In genomic region chr15:25053000-25053815, GRCh38 we compare ENCODE assay signal across 24 cellular contexts.
DNase-seq lines count a peak whose midpoint lies in the region; ATAC-seq, FAIRE-seq and TF ChIP-seq lines count a peak whose summit lies in the region.
"Had no signal": no experiment of that assay in that cellular context is flagged by ENCODE, and none has a peak within 500 bp of the region (broad histone marks: within the 10 kb centered on the region; RNA-seq: fewer than 3 reads in every experiment).

No MANE protein-coding gene starts in this region.

- H3K9me3 Mint-ChIP-seq in activated CD8-positive, alpha-beta memory T cell treated with anti-CD3 and anti-CD28 coated beads, Interleukin-2, amount 10 ng/mL, durations not matched to agents 7 days and 5 days (ENCODE audit: low read depth): peaks cover 63% of the 10 kb centered on the region

- H3K79me2 ChIP-seq in HepG2 (ENCODE audit: insufficient read depth, low read length): no peaks in the 10 kb centered on the region

- no peaks in the 10 kb centered on the region for H3K4me1 Mint-ChIP-seq in activated CD8-positive, alpha-beta memory T cell treated with anti-CD3 and anti-CD28 coated beads, Interleukin-2, amount 10 ng/mL, durations not matched to agents 7 days and 5 days
- H3K4me1 Mint-ChIP-seq: memory B cell; stimulated activated naive CD8-positive, alpha-beta T cell treated with anti-CD3 and anti-CD28 coated beads, Interleukin-15, amount 100 ng/mL, for 72 hours had no signal

- H3K9me3 ChIP-seq in HepG2 (ENCODE audit: low read length): peaks cover 100% of the 10 kb centered on the region
- peaks cover 89% of the 10 kb centered on the region for H3K9me3 ChIP-seq in A673 (ENCODE audit: low read depth, low read length, poor library complexity, severe bottlenecking)

- BruUV-seq in HepG2 (replicated peaks; lab: Mats Ljungman, UMichigan) (no TSS peak), A673 (replicated peaks; lab: Mats Ljungman, UMichigan) (no TSS peak)

- TF ChIP-seq EP300 in HepG2 (IDR thresholded peaks at IDR 0.05; ENCODE audit: low read depth in 2 of 2, low read length in 2 of 2): no peak
- TF ChIP-seq EP300 in HepG2 (CRISPR knock-in tag; IDR thresholded peaks at IDR 0.05; ENCODE audit: borderline replicate concordance): no peak

- in situ Hi-C loops in HepG2 (cut with HindIII; ENCODE audit: extremely low pct_ligation_motif_present, low pct_unique_long_range_greater_than_20kb): no loop called here

- no peak overlapping the region for H3K27ac ChIP-seq in HepG2 (ENCODE audit: extremely low read length, insufficient read depth, low read length)
- no peak overlapping the region for H3K27ac ChIP-seq in A673 (ENCODE audit: low read depth, low read length, poor library complexity, severe bottlenecking)
- H3K27ac ChIP-seq: RWPE1, uterus had no signal

- no peak for TF ChIP-seq POLR2A in HepG2 (IDR thresholded peaks at IDR 0.05; ENCODE audit: insufficient read depth in 1 of 2, low read depth in 2 of 2, low read length in 2 of 2)

- H3K27me3 ChIP-seq in HepG2 (ENCODE audit: control insufficient read depth in 1 of 2, insufficient read depth in 2 of 2, low read length in 2 of 2) (no peaks in the 10 kb centered on the region), A673 (replicated peaks; ENCODE audit: insufficient read depth, low read depth, low read length, poor library complexity) (no peaks in the 10 kb centered on the region)
- H3K27me3 ChIP-seq: uterus had no signal

- no peak for TF ChIP-seq RAD21 in HepG2 (CRISPR knock-in tag; IDR thresholded peaks at IDR 0.05)

- H4K20me1 ChIP-seq in HepG2 (ENCODE audit: insufficient read depth, low read length): no peaks in the 10 kb centered on the region

- H3K36me3 ChIP-seq in HepG2 (replicated peaks in 1 of 2; ENCODE audit: control insufficient read depth in 1 of 2, insufficient read depth in 2 of 2, low read length in 2 of 2): peaks cover 38 to 90% of the 10 kb centered on the region in 2 experiments
- peaks cover 8% of the 10 kb centered on the region for H3K36me3 ChIP-seq in A673 (ENCODE audit: insufficient read depth, low read length, poor library complexity, severe bottlenecking)
- H3K36me3 ChIP-seq: uterus had no signal

- WGBS in HepG2 (ENCODE audit: low lambda C conversion rate): 71% methylated on average over 14 of the region's 20 CpGs

- no peak for TF ChIP-seq CTCF in HepG2 (CRISPR knock-in tag; IDR thresholded peaks at IDR 0.05)
- no peak for TF ChIP-seq CTCF in A673 (conservative IDR thresholded peaks at IDR 0.05; ENCODE audit: low read depth, low read length)

- intact Hi-C loops in HepG2 (cut with micrococcal nuclease; ENCODE audit: unreplicated experiment): no loop called here
- intact Hi-C loops in sciatic nerve (cut with DNase I): no loop called here
- intact Hi-C loops in A673 (cut with micrococcal nuclease; ENCODE audit: unreplicated experiment): no loop called here

- H3K9ac ChIP-seq in HepG2 (ENCODE audit: insufficient read depth, low read depth, low read length): no peak overlapping the region

- H3K4me1 ChIP-seq in HepG2 (ENCODE audit: insufficient read depth, low read length) (no peaks in the 10 kb centered on the region), A673 (ENCODE audit: insufficient read depth, low read length, poor library complexity, severe bottlenecking) (no peaks in the 10 kb centered on the region)
- H3K4me1 ChIP-seq: uterus had no signal

- H2AFZ ChIP-seq in HepG2 (ENCODE audit: low read length): no peak overlapping the region

- ATAC-seq in activated CD8-positive, alpha-beta memory T cell treated with anti-CD3 and anti-CD28 coated beads, Interleukin-2, amount 10 ng/mL, durations not matched to agents 7 days and 5 days: no peak
- ATAC-seq in HepG2 (no peak), sciatic nerve (no peak), GM21447 (IDR thresholded peaks at IDR 0.05; ENCODE audit: unreplicated experiment) (no peak)
- ATAC-seq: naive thymus-derived CD8-positive, alpha-beta T cell; stimulated activated naive CD8-positive, alpha-beta T cell treated with anti-CD3 and anti-CD28 coated beads, Interleukin-15, amount 100 ng/mL, for 72 hours had no signal

- POLR2A ChIA-PET in HepG2 (lab: Yijun Ruan, JAX): no interaction called here
- POLR2A ChIA-PET in A673 (lab: Charles Lee; ENCODE audit: low non-redundant PET): no interaction called here

- H3K36me3 Mint-ChIP-seq in activated CD8-positive, alpha-beta memory T cell treated with anti-CD3 and anti-CD28 coated beads, Interleukin-2, amount 10 ng/mL, durations not matched to agents 7 days and 5 days: peaks cover 87% of the 10 kb centered on the region

- H3K27me3 Mint-ChIP-seq in activated CD8-positive, alpha-beta memory T cell treated with anti-CD3 and anti-CD28 coated beads, Interleukin-2, amount 10 ng/mL, durations not matched to agents 7 days and 5 days: no peaks in the 10 kb centered on the region
- H3K27me3 Mint-ChIP-seq: CD4-positive, alpha-beta memory T cell; memory B cell; naive thymus-derived CD8-positive, alpha-beta T cell; stimulated activated naive CD8-positive, alpha-beta T cell treated with anti-CD3 and anti-CD28 coated beads, Interleukin-15, amount 100 ng/mL, for 72 hours had no signal

- no peak overlapping the region for H3K27ac Mint-ChIP-seq in activated CD8-positive, alpha-beta memory T cell treated with anti-CD3 and anti-CD28 coated beads, Interleukin-2, amount 10 ng/mL, durations not matched to agents 7 days and 5 days
- H3K27ac Mint-ChIP-seq: activated T-helper 1 cell treated with anti-CD3 and anti-CD28 coated beads, Interleukin-12 subunit alpha, Interleukin-12 subunit beta, Interleukin-2, Interleukin-4 antibody, amounts not matched to agents 30 ng/mL and 10 ng/mL and 1 ng/mL, durations not matched to agents 14 hours and 24 hours and 36 hours; CD4-positive, alpha-beta memory T cell; memory B cell; naive thymus-derived CD8-positive, alpha-beta T cell; stimulated activated naive CD8-positive, alpha-beta T cell treated with anti-CD3 and anti-CD28 coated beads, Interleukin-15, amount 100 ng/mL, for 72 hours had no signal

- no peak for FAIRE-seq in HepG2 (lab: Jason Lieb, UNC)
- FAIRE-seq: islet of Langerhans had no signal

- H3K4me2 ChIP-seq in HepG2 (ENCODE audit: low read depth, low read length): no peak overlapping the region
- H3K4me2 ChIP-seq: smooth muscle cell had no signal

- CTCF ChIA-PET in activated CD8-positive, alpha-beta memory T cell treated with anti-CD3 and anti-CD28 coated beads, Interleukin-2, amount 10 ng/mL, durations not matched to agents 7 days and 5 days (lab: Charles Lee): no interaction called here
- CTCF ChIA-PET in HepG2 (lab: Yijun Ruan, JAX; ENCODE audit: low intra/inter-chr PET ratio, low total read pairs): no interaction called here
- CTCF ChIA-PET in A673 (lab: Charles Lee): no interaction called here

- H3K4me3 ChIP-seq in HepG2 (replicated peaks in 1 of 3; ENCODE audit: insufficient read depth in 1 of 3, low read depth in 2 of 3, low read length in 3 of 3): no peak overlapping the region
- H3K4me3 ChIP-seq in A673 (ENCODE audit: low read depth, low read length, poor library complexity, severe bottlenecking): no peak overlapping the region
- H3K4me3 ChIP-seq: smooth muscle cell, uterus had no signal

- no peak overlapping the region for H3K4me3 Mint-ChIP-seq in activated CD8-positive, alpha-beta memory T cell treated with anti-CD3 and anti-CD28 coated beads, Interleukin-2, amount 10 ng/mL, durations not matched to agents 7 days and 5 days
- H3K4me3 Mint-ChIP-seq: activated T-helper 1 cell treated with anti-CD3 and anti-CD28 coated beads, Interleukin-12 subunit alpha, Interleukin-12 subunit beta, Interleukin-2, Interleukin-4 antibody, amounts not matched to agents 30 ng/mL and 10 ng/mL and 1 ng/mL, durations not matched to agents 14 hours and 24 hours and 36 hours; CD4-positive, alpha-beta memory T cell; memory B cell; stimulated activated naive CD8-positive, alpha-beta T cell treated with anti-CD3 and anti-CD28 coated beads, Interleukin-15, amount 100 ng/mL, for 72 hours had no signal

- DNase-seq in AG20443 (ENCODE audit: low spot score) (peak; percentile 2), HepG2 (ENCODE audit: low spot score) (no peak), sciatic nerve (ENCODE audit: low spot score) (peak; percentile 15), NCI-H2029 (lab: John Stamatoyannopoulos, UW) (no peak), SIG-M5 treated with dmso at 0.1 percent for 504 hours (lab: John Stamatoyannopoulos, UW; ENCODE audit: unreplicated experiment) (no peak), A673 (ENCODE audit: low spot score) (no peak)
- peak; percentile 8 for DNase-seq in activated CD8-positive, alpha-beta memory T cell treated with anti-CD3 and anti-CD28 coated beads, Interleukin-2, amount 10 ng/mL, durations not matched to agents 7 days and 5 days
- DNase-seq: ACHN; CD4-positive, alpha-beta memory T cell; GDM1; hippocampal formation; MM.1S; NCI-H1436; stimulated activated CD4-positive, alpha-beta T cell treated with anti-CD3 and anti-CD28 coated beads, Interleukin-4, amount 100 ng/mL, for 1 hour; stimulated activated naive CD8-positive, alpha-beta T cell treated with anti-CD3 and anti-CD28 coated beads, Interleukin-15, amount 100 ng/mL, for 72 hours; T1000 had no signal

TF ChIP-seq in HepG2, 621 proteins besides CTCF, POLR2A, EP300 and RAD21:
- TF ChIP-seq, protein P1, sequence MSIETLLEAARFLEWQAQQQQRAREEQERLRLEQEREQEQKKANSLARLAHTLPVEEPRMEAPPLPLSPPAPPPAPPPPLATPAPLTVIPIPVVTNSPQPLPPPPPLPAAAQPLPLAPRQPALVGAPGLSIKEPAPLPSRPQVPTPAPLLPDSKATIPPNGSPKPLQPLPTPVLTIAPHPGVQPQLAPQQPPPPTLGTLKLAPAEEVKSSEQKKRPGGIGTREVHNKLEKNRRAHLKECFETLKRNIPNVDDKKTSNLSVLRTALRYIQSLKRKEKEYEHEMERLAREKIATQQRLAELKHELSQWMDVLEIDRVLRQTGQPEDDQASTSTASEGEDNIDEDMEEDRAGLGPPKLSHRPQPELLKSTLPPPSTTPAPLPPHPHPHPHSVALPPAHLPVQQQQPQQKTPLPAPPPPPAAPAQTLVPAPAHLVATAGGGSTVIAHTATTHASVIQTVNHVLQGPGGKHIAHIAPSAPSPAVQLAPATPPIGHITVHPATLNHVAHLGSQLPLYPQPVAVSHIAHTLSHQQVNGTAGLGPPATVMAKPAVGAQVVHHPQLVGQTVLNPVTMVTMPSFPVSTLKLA (IDR thresholded peaks at IDR 0.05): peak; percentile 57
- TF ChIP-seq TAF1 (CRISPR knock-in tag; IDR thresholded peaks at IDR 0.05): no peak

Comparison
In these comparisons a context has a peak if more than half of its experiments do, and no peak if none do; other contexts are left out.
1. DNase-seq: peak in AG20443 (single experiment), activated CD8-positive, alpha-beta memory T cell treated with anti-CD3 and anti-CD28 coated beads, Interleukin-2, amount 10 ng/mL, durations not matched to agents 7 days and 5 days (single experiment) and sciatic nerve (single experiment); none in HepG2 (single experiment), NCI-H2029 (single experiment), SIG-M5 treated with dmso at 0.1 percent for 504 hours (single experiment) and A673 (single experiment).